In the genomic region with DNA sequence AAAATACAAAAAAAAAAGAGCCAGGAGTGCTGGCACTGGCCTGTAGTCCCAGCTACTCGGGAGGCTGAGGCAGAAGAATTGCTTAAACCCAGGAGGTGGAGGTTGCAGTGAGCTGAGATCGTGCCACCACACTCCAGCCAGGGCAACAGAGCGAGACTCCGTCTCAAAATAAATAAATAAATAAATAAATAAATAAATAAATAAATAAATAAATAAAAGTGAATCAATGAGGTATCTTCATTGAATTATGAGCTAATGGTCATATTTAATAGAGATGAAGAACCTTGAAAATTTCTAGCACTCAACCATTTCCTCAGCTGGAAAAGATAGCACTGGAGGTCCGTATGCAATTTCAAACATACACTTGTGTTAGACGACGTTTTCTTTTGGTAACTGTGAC, we compare ENCODE assay signal across 1 cellular context. TPM values are rescaled to one million over a fixed set of nuclear protein-coding genes. Genes with fewer than 3 reads are reported as not detected.
"Had no signal": no experiment of that assay in that cellular context is flagged by ENCODE, and none has a peak within 500 bp of the region (broad histone marks: within the 10 kb centered on the region; RNA-seq: fewer than 3 reads in every experiment).

No MANE protein-coding gene starts in this region.

RNA-seq across cellular contexts. Expression of gene CDK15, which starts 41.9 kb away (rescaled TPM):
- total RNA-seq: vagina had no signal
